17 cellular contexts compared by ENCODE assay signal in the genomic region with DNA sequence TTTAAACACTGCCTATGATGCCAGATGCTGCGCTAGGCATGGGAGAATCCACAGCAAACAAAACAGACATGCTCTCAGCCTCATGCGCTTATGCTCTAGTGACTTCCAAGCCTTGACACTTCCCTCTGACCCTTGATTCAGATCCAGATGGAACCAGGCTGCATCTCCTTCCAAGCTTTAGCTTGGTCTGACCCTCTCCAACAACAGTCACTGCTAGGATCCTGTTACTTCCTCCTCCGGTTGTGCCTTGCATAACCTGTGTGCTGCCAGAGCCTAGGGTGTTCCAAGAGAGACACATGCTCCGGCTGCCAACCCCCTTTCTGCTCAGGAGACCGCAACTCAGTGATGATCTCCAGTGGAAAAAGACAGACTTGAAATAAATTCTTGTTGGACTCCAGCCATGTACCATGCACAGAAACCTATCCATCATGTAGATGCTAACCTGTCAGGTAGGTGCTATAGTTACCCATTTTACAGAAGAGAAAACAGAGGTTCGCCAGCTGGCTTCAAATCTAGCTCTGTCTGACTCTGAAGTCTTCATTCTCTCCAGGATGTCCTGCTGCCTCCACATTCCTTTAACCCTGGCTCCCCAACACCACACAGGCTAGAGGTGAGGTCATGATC.
DNase-seq lines count a peak whose midpoint lies in the region; ATAC-seq and TF ChIP-seq lines count a peak whose summit lies in the region.
"Had no signal": no experiment of that assay in that cellular context is flagged by ENCODE, and none has a peak within 500 bp of the region (broad histone marks: within the 10 kb centered on the region; RNA-seq: fewer than 3 reads in every experiment).

No MANE protein-coding gene starts in this region.

- H3K4me3 ChIP-seq in fibroblast of lung (replicated peaks in 1 of 4; ENCODE audit: control extremely low read depth in 1 of 4, insufficient read depth in 1 of 4, low read depth in 3 of 4, low read length in 4 of 4) (no peak overlapping the region), psoas muscle (no peak overlapping the region), dorsolateral prefrontal cortex (no peak overlapping the region)
- H3K4me3 ChIP-seq: GM12878 had no signal

- ATAC-seq in psoas muscle: peak; percentile 66 to 79 (median 72)
- ATAC-seq: GM12878 had no signal

- TF ChIP-seq CTCF in fibroblast of lung (conservative IDR thresholded peaks at IDR 0.05 in 1 of 2, IDR thresholded peaks at IDR 0.05 in 1 of 2; ENCODE audit: low read depth in 1 of 2, low read length in 2 of 2) (no peak), psoas muscle (IDR thresholded peaks at IDR 0.05) (no peak), dorsolateral prefrontal cortex (IDR thresholded peaks at IDR 0.05 in 54 of 56, conservative IDR thresholded peaks at IDR 0.05 in 2 of 56; ENCODE audit: low read depth in 1 of 56, partially characterized antibody in 56 of 56) (no peak)

- H4K20me1 ChIP-seq in fibroblast of lung (ENCODE audit: control insufficient read depth, extremely low read depth, insufficient read depth, low read length): no peaks in the 10 kb centered on the region

- H3K9me3 ChIP-seq in fibroblast of lung (ENCODE audit: control insufficient read depth, insufficient read depth, low read depth, low read length): no peaks in the 10 kb centered on the region
- H3K9me3 ChIP-seq in psoas muscle: no peaks in the 10 kb centered on the region
- H3K9me3 ChIP-seq: neutrophil had no signal

- H3K4me1 ChIP-seq in fibroblast of lung (ENCODE audit: control insufficient read depth, extremely low read depth, insufficient read depth, low read length) (peaks cover 49% of the 10 kb centered on the region), psoas muscle (peaks cover 3% of the 10 kb centered on the region)

- intact Hi-C loops in psoas muscle (cut with DNase I) (no loop called here), dorsolateral prefrontal cortex (cut with DNase I) (no loop called here)

- no peak overlapping the region for H3K9ac ChIP-seq in fibroblast of lung (ENCODE audit: insufficient read depth, low read length)

- H3K36me3 ChIP-seq in fibroblast of lung (ENCODE audit: control insufficient read depth, insufficient read depth, low read length) (peaks cover 2% of the 10 kb centered on the region), psoas muscle (ENCODE audit: insufficient read depth in 1 of 2, low read depth in 1 of 2) (no peaks in the 10 kb centered on the region)
- H3K36me3 ChIP-seq: neutrophil had no signal

- H2AFZ ChIP-seq in fibroblast of lung (ENCODE audit: low read length): no peak overlapping the region

- H3K27me3 ChIP-seq in fibroblast of lung (ENCODE audit: control insufficient read depth, insufficient read depth, low read length) (no peaks in the 10 kb centered on the region), psoas muscle (ENCODE audit: insufficient read depth in 3 of 3, low read length in 2 of 3) (no peaks in the 10 kb centered on the region), dorsolateral prefrontal cortex (peaks cover 0 to 8% (median 0%) of the 10 kb centered on the region in 45 donors)
- H3K27me3 ChIP-seq: neutrophil had no signal

- H3K79me2 ChIP-seq in fibroblast of lung (ENCODE audit: control insufficient read depth, insufficient read depth, low read length): no peaks in the 10 kb centered on the region

- DNase-seq in AG08396 (ENCODE audit: low spot score): peak; percentile 23
- peak; percentile 64 for DNase-seq in NCI-H2029 (lab: John Stamatoyannopoulos, UW)
- peak in 1 of 2 donors; percentile 92 for DNase-seq in fibroblast of lung (ENCODE audit: low read depth in 2 of 2)
- DNase-seq in psoas muscle: peak; percentile 48 to 63
- DNase-seq in dorsolateral prefrontal cortex: no peak
- DNase-seq in GF-D8 (lab: John Stamatoyannopoulos, UW): no peak
- DNase-seq in kidney tubule cell (ENCODE audit: low spot score): no peak
- no peak for DNase-seq in SHP77 (lab: John Stamatoyannopoulos, UW)
- DNase-seq: cerebellar nuclear complex; COR-L47; glutamatergic neuron; GOT3; NCI-H1436 treated with DMSO at 0.1 percent for 48 hours; stimulated activated CD4-positive, alpha-beta T cell treated with anti-CD3 and anti-CD28 coated beads, Interleukin-12 subunit alpha, Interleukin-12 subunit beta, amount 100 ng/mL, for 4 hours; T-helper 2 cell had no signal

- no peak overlapping the region for H3K4me2 ChIP-seq in fibroblast of lung (ENCODE audit: extremely low read depth, insufficient read depth, low read length)

- 37 to 60% (median 40%) methylated on average over 6 of the region's 6 CpGs for WGBS in psoas muscle, 3 donors

- peak overlapping the region; percentile 88 for H3K27ac ChIP-seq in fibroblast of lung (ENCODE audit: insufficient read depth, low read length)
- H3K27ac ChIP-seq in psoas muscle: no peak overlapping the region
- H3K27ac ChIP-seq in dorsolateral prefrontal cortex: no peak overlapping the region
- H3K27ac ChIP-seq: neutrophil had no signal

Comparison
In these comparisons a context has a peak if more than half of its experiments do, and no peak if none do; other contexts are left out.
1. DNase-seq: peak in AG08396 (single experiment), NCI-H2029 (single experiment) and psoas muscle (2 of 2); none in dorsolateral prefrontal cortex (0 of 10), GF-D8 (single experiment), kidney tubule cell (single experiment) and SHP77 (0 of 2).